Comparison of ENCODE assay signal across 2 cellular contexts in genomic region chr2:61924895-61925663, GRCh38.
TF ChIP-seq lines count a peak whose summit lies in the region.

No MANE protein-coding gene starts in this region.

TF ChIP-seq in A549, 52 proteins besides CTCF, POLR2A, EP300 and RAD21 (continued from another document):
- TF ChIP-seq CHD4 (IDR thresholded peaks at IDR 0.05; ENCODE audit: borderline replicate concordance) (no peak), BHLHE40 (IDR thresholded peaks at IDR 0.05; ENCODE audit: low read depth, low read length) (no peak), ELK1 (IDR thresholded peaks at IDR 0.05; ENCODE audit: low read depth, low read length) (no peak), HOXA7 (CRISPR knock-in tag; IDR thresholded peaks at IDR 0.05) (no peak), EHMT2 (IDR thresholded peaks at IDR 0.05; ENCODE audit: low read depth) (no peak), HOXB13 (CRISPR knock-in tag; IDR thresholded peaks at IDR 0.05; ENCODE audit: low read depth) (no peak)
- TF ChIP-seq, protein P1, sequence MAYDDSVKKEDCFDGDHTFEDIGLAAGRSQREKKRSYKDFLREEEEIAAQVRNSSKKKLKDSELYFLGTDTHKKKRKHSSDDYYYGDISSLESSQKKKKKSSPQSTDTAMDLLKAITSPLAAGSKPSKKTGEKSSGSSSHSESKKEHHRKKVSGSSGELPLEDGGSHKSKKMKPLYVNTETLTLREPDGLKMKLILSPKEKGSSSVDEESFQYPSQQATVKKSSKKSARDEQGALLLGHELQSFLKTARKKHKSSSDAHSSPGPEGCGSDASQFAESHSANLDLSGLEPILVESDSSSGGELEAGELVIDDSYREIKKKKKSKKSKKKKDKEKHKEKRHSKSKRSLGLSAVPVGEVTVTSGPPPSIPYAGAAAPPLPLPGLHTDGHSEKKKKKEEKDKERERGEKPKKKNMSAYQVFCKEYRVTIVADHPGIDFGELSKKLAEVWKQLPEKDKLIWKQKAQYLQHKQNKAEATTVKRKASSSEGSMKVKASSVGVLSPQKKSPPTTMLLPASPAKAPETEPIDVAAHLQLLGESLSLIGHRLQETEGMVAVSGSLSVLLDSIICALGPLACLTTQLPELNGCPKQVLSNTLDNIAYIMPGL (CRISPR knock-in tag; IDR thresholded peaks at IDR 0.05; ENCODE audit: borderline replicate concordance) = no peak
- TF ChIP-seq, protein P2, sequence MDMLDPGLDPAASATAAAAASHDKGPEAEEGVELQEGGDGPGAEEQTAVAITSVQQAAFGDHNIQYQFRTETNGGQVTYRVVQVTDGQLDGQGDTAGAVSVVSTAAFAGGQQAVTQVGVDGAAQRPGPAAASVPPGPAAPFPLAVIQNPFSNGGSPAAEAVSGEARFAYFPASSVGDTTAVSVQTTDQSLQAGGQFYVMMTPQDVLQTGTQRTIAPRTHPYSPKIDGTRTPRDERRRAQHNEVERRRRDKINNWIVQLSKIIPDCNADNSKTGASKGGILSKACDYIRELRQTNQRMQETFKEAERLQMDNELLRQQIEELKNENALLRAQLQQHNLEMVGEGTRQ (IDR thresholded peaks at IDR 0.05) = no peak
TF ChIP-seq in A549: peak in this region for 0.

TF ChIP-seq in HEK293, 187 proteins besides CTCF, POLR2A, EP300 and RAD21 (continued from another document):
- TF ChIP-seq, protein P3, sequence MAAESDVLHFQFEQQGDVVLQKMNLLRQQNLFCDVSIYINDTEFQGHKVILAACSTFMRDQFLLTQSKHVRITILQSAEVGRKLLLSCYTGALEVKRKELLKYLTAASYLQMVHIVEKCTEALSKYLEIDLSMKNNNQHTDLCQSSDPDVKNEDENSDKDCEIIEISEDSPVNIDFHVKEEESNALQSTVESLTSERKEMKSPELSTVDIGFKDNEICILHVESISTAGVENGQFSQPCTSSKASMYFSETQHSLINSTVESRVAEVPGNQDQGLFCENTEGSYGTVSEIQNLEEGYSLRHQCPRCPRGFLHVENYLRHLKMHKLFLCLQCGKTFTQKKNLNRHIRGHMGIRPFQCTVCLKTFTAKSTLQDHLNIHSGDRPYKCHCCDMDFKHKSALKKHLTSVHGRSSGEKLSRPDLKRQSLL (tag by site-specific recombination; IDR thresholded peaks at IDR 0.05) = no peak
- TF ChIP-seq, protein P4, sequence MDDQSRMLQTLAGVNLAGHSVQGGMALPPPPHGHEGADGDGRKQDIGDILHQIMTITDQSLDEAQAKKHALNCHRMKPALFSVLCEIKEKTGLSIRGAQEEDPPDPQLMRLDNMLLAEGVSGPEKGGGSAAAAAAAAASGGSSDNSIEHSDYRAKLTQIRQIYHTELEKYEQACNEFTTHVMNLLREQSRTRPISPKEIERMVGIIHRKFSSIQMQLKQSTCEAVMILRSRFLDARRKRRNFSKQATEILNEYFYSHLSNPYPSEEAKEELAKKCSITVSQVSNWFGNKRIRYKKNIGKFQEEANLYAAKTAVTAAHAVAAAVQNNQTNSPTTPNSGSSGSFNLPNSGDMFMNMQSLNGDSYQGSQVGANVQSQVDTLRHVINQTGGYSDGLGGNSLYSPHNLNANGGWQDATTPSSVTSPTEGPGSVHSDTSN (CRISPR knock-in tag; IDR thresholded peaks at IDR 0.05) = no peak
- TF ChIP-seq ZBTB21 (tag by site-specific recombination; IDR thresholded peaks at IDR 0.05) = no peak
- TF ChIP-seq KLF7 (tag by site-specific recombination; IDR thresholded peaks at IDR 0.05; ENCODE audit: borderline replicate concordance) = no peak
- no peak for TF ChIP-seq ZNF776 (tag by site-specific recombination; IDR thresholded peaks at IDR 0.05; ENCODE audit: borderline replicate concordance)
- TF ChIP-seq, protein P5, sequence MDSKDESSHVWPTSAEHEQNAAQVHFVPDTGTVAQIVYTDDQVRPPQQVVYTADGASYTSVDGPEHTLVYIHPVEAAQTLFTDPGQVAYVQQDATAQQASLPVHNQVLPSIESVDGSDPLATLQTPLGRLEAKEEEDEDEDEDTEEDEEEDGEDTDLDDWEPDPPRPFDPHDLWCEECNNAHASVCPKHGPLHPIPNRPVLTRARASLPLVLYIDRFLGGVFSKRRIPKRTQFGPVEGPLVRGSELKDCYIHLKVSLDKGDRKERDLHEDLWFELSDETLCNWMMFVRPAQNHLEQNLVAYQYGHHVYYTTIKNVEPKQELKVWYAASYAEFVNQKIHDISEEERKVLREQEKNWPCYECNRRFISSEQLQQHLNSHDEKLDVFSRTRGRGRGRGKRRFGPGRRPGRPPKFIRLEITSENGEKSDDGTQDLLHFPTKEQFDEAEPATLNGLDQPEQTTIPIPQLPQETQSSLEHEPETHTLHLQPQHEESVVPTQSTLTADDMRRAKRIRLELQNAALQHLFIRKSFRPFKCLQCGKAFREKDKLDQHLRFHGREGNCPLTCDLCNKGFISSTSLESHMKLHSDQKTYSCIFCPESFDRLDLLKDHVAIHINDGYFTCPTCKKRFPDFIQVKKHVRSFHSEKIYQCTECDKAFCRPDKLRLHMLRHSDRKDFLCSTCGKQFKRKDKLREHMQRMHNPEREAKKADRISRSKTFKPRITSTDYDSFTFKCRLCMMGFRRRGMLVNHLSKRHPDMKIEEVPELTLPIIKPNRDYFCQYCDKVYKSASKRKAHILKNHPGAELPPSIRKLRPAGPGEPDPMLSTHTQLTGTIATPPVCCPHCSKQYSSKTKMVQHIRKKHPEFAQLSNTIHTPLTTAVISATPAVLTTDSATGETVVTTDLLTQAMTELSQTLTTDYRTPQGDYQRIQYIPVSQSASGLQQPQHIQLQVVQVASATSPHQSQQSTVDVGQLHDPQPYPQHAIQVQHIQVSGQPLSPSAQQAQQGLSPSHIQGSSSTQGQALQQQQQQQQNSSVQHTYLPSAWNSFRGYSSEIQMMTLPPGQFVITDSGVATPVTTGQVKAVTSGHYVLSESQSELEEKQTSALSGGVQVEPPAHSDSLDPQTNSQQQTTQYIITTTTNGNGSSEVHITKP (tag by site-specific recombination; IDR thresholded peaks at IDR 0.05) = peak; percentile 95
- TF ChIP-seq ZNF629 (tag by site-specific recombination; IDR thresholded peaks at IDR 0.05) = no peak
- no peak for TF ChIP-seq ZNF549 (tag by site-specific recombination; IDR thresholded peaks at IDR 0.05)
- no peak for TF ChIP-seq ZBTB1 (tag by site-specific recombination; IDR thresholded peaks at IDR 0.05)
- TF ChIP-seq HOXD13 (CRISPR knock-in tag; IDR thresholded peaks at IDR 0.05; ENCODE audit: borderline replicate concordance) = no peak
- TF ChIP-seq ZFHX2 (tag by site-specific recombination; conservative IDR thresholded peaks at IDR 0.05) = 0 out of 2 replicates have a peak, but pooled peaks have one; percentile 14
- no peak for TF ChIP-seq HOXC10 (CRISPR knock-in tag; IDR thresholded peaks at IDR 0.05)
- TF ChIP-seq PRDM1 (tag by site-specific recombination; IDR thresholded peaks at IDR 0.05) = peak; percentile 58
- TF ChIP-seq ZNF350 (tag by site-specific recombination; IDR thresholded peaks at IDR 0.05) = no peak
- TF ChIP-seq FEZF1 (tag by site-specific recombination; IDR thresholded peaks at IDR 0.05) = no peak
- no peak for TF ChIP-seq INSM2 (tag by site-specific recombination; IDR thresholded peaks at IDR 0.05)
- TF ChIP-seq ZNF132 (tag by site-specific recombination; IDR thresholded peaks at IDR 0.05; ENCODE audit: borderline replicate concordance) = no peak
- TF ChIP-seq ZNF792 (tag by site-specific recombination; IDR thresholded peaks at IDR 0.05) = no peak
- TF ChIP-seq GLIS1 (tag by site-specific recombination; IDR thresholded peaks at IDR 0.05) = peak; percentile 51; the same call in 1 of the 2 replicates
- no peak for TF ChIP-seq KLF8 (tag by site-specific recombination; IDR thresholded peaks at IDR 0.05)
- no peak for TF ChIP-seq ZBTB26 (tag by site-specific recombination; optimal IDR thresholded peaks at IDR 0.05)
- TF ChIP-seq, protein P6, sequence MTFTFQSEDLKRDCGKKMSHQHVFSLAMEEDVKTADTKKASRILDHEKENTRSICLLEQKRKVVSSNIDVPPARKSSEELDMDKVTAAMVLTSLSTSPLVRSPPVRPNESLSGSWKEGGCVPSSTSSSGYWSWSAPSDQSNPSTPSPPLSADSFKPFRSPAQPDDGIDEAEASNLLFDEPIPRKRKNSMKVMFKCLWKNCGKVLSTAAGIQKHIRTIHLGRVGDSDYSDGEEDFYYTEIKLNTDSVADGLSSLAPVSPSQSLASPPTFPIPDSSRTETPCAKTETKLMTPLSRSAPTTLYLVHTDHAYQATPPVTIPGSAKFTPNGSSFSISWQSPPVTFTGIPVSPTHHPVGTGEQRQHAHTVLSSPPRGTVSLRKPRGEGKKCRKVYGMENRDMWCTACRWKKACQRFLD (tag by site-specific recombination; IDR thresholded peaks at IDR 0.05) = no peak
- TF ChIP-seq, protein P7, sequence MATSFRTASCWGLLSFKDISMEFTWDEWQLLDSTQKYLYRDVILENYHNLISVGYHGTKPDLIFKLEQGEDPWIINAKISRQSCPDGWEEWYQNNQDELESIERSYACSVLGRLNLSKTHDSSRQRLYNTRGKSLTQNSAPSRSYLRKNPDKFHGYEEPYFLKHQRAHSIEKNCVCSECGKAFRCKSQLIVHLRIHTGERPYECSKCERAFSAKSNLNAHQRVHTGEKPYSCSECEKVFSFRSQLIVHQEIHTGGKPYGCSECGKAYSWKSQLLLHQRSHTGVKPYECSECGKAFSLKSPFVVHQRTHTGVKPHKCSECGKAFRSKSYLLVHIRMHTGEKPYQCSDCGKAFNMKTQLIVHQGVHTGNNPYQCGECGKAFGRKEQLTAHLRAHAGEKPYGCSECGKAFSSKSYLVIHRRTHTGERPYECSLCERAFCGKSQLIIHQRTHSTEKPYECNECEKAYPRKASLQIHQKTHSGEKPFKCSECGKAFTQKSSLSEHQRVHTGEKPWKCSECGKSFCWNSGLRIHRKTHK (tag by site-specific recombination; IDR thresholded peaks at IDR 0.05) = no peak
- TF ChIP-seq, protein P8, sequence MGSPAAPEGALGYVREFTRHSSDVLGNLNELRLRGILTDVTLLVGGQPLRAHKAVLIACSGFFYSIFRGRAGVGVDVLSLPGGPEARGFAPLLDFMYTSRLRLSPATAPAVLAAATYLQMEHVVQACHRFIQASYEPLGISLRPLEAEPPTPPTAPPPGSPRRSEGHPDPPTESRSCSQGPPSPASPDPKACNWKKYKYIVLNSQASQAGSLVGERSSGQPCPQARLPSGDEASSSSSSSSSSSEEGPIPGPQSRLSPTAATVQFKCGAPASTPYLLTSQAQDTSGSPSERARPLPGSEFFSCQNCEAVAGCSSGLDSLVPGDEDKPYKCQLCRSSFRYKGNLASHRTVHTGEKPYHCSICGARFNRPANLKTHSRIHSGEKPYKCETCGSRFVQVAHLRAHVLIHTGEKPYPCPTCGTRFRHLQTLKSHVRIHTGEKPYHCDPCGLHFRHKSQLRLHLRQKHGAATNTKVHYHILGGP (tag by site-specific recombination; IDR thresholded peaks at IDR 0.05) = no peak
